ENCODE assay signal across 10 cellular contexts in genomic region chr13:111203742-111204386, GRCh38.
DNase-seq lines count a peak whose midpoint lies in the region; ATAC-seq and TF ChIP-seq lines count a peak whose summit lies in the region.
"Had no signal": no experiment of that assay in that cellular context is flagged by ENCODE, and none has a peak within 500 bp of the region (broad histone marks: within the 10 kb centered on the region; RNA-seq: fewer than 3 reads in every experiment).

No MANE protein-coding gene starts in this region.

- H2BK5ac ChIP-seq in mesenchymal stem cell (ENCODE audit: low read depth, low read length, poor library complexity, severe bottlenecking) = no peak overlapping the region

- H3K27me3 ChIP-seq in heart left ventricle = no peaks in the 10 kb centered on the region
- H3K27me3 ChIP-seq in mesenchymal stem cell (ENCODE audit: control insufficient read depth in 1 of 2, insufficient read depth in 1 of 2, low read length in 2 of 2) = no peaks in the 10 kb centered on the region
- no peaks in the 10 kb centered on the region for H3K27me3 ChIP-seq in aorta (ENCODE audit: control insufficient read depth in 1 of 2, insufficient read depth in 2 of 2, low read length in 1 of 2)
- no peaks in the 10 kb centered on the region for H3K27me3 ChIP-seq in PC-9 (ENCODE audit: insufficient read depth, low read depth)

- CTCF ChIA-PET in PC-9 (lab: Charles Lee) = no interaction called here

- ATAC-seq in heart left ventricle = peak in 3 of 4 donors; percentile 25 to 72 (median 31)
- ATAC-seq in Right ventricle myocardium inferior = no peak
- peak; percentile 19 for ATAC-seq in aorta (ENCODE audit: low FRiP score)

- H2AK5ac ChIP-seq in mesenchymal stem cell (ENCODE audit: low read length, severe bottlenecking) = peak overlapping the region; percentile 49

- H2BK12ac ChIP-seq in mesenchymal stem cell (ENCODE audit: low read length in 2 of 2) = peak overlapping the region; percentile 39 to 90

- H3K9ac ChIP-seq in mesenchymal stem cell (ENCODE audit: low read length) = peak overlapping the region; percentile 64

- H3K9me2 ChIP-seq in PC-9 (ENCODE audit: insufficient read depth) = no peaks in the 10 kb centered on the region

- no peak overlapping the region for H2BK120ac ChIP-seq in mesenchymal stem cell (ENCODE audit: low read depth, low read length)

- H3K79me1 ChIP-seq in mesenchymal stem cell (replicated peaks; ENCODE audit: low read length, poor library complexity, severe bottlenecking) = peaks cover 28% of the 10 kb centered on the region

- H3K4me2 ChIP-seq in mesenchymal stem cell (ENCODE audit: low read length, poor library complexity, severe bottlenecking) (peak overlapping the region; percentile 31), PC-9 (no peak overlapping the region)

- H3K4me3 ChIP-seq in heart left ventricle (peak overlapping the region in 11 of 12 donors; percentile 22 to 65 (median 51)), astrocyte of the spinal cord (ENCODE audit: low read depth, low read length) (peak overlapping the region; percentile 34), mesenchymal stem cell (ENCODE audit: insufficient read depth in 1 of 2, low read depth in 1 of 2, low read length in 2 of 2) (peak overlapping the region in 1 of 2 experiments; percentile 68), aorta (ENCODE audit: low read length in 2 of 2) (no peak overlapping the region), PC-9 (no peak overlapping the region)

- peak overlapping the region in 1 of 2 experiments; percentile 80 for H3K4ac ChIP-seq in mesenchymal stem cell (ENCODE audit: low read depth in 1 of 2, low read length in 2 of 2)

- peak overlapping the region; percentile 30 for H2BK15ac ChIP-seq in mesenchymal stem cell (ENCODE audit: low read depth, poor library complexity, severe bottlenecking)

- H4K91ac ChIP-seq in mesenchymal stem cell (ENCODE audit: low read length) = peak overlapping the region; percentile 85

- peak overlapping the region in 1 of 2 experiments; percentile 55 for H3K14ac ChIP-seq in mesenchymal stem cell (ENCODE audit: low read length in 2 of 2)

- peaks cover 29% of the 10 kb centered on the region for H3K79me2 ChIP-seq in PC-9 (ENCODE audit: low read depth)

- in situ Hi-C loops in astrocyte of the spinal cord (cut with HindIII; ENCODE audit: low sequenced_read_pairs) = no loop called here

- peak overlapping the region; percentile 55 to 88 for H3K18ac ChIP-seq in mesenchymal stem cell (ENCODE audit: low read depth in 1 of 2, low read length in 2 of 2)

- peaks cover 33% of the 10 kb centered on the region for H4K20me1 ChIP-seq in PC-9 (ENCODE audit: insufficient read depth)

- BruUV-seq in PC-9 (replicated peaks; lab: Mats Ljungman, UMichigan) = no TSS peak

- H3K4me1 ChIP-seq in heart left ventricle (peaks cover 13 to 87% (median 63%) of the 10 kb centered on the region in 12 donors), mesenchymal stem cell (ENCODE audit: control insufficient read depth, insufficient read depth, low read depth, low read length) (peaks cover 31% of the 10 kb centered on the region), aorta (ENCODE audit: control insufficient read depth in 1 of 2, insufficient read depth in 2 of 2, low read length in 2 of 2) (peaks cover 2 to 6% of the 10 kb centered on the region in 2 donors), PC-9 (replicated peaks; ENCODE audit: insufficient read depth) (no peaks in the 10 kb centered on the region)

- peak overlapping the region in 1 of 2 experiments; percentile 26 for H3K23ac ChIP-seq in mesenchymal stem cell (ENCODE audit: low read length in 2 of 2)

- H3K27ac ChIP-seq in heart left ventricle (peak overlapping the region; percentile 7 to 89 (median 79)), mesenchymal stem cell (ENCODE audit: low read length, poor library complexity, severe bottlenecking) (peak overlapping the region; percentile 13), aorta (ENCODE audit: low read depth in 1 of 2, low read length in 2 of 2) (peak overlapping the region in 1 of 2 donors; percentile 42), PC-9 (no peak overlapping the region)
- H3K27ac ChIP-seq: epithelial cell of prostate had no signal

- DNase-seq in heart left ventricle (peak in 1 of 5 donors; percentile 31), Right ventricle myocardium inferior (ENCODE audit: missing footprints) (no peak), astrocyte of the spinal cord (ENCODE audit: low read depth, low spot score) (no peak), mesenchymal stem cell (no peak), aorta (no peak), GM03348 (ENCODE audit: low spot score) (no peak), PC-9 (no peak), NCI-H446 (lab: John Stamatoyannopoulos, UW) (no peak)
- DNase-seq: Calu3 had no signal

- H4K8ac ChIP-seq in mesenchymal stem cell (ENCODE audit: low read length) = peak overlapping the region; percentile 69

- no peaks in the 10 kb centered on the region for H3F3A ChIP-seq in PC-9 (ENCODE audit: insufficient read depth, low read depth)

- intact Hi-C loops in heart left ventricle (cut with DNase I) (loop anchor here in 2 of 10 donors (2.0 to 10.0 kb wide), 3 partner anchors 17 to 259 kb away; no protein-coding TSS in a partner anchor), Right ventricle myocardium inferior (cut with DNase I) (no loop called here), aorta (cut with DNase I) (no loop called here), PC-9 (cut with micrococcal nuclease; ENCODE audit: unreplicated experiment) (no loop called here)

- H3K36me3 ChIP-seq in heart left ventricle (peaks cover 0 to 10% (median 0%) of the 10 kb centered on the region in 9 donors), mesenchymal stem cell (ENCODE audit: control insufficient read depth in 1 of 2, insufficient read depth in 2 of 2, low read depth in 1 of 2, low read length in 2 of 2) (peaks cover 10 to 13% of the 10 kb centered on the region in 2 experiments), aorta (ENCODE audit: control insufficient read depth in 1 of 2, insufficient read depth in 2 of 2, low read length in 1 of 2) (no peaks in the 10 kb centered on the region), PC-9 (ENCODE audit: low read depth) (no peaks in the 10 kb centered on the region)

- POLR2A ChIA-PET in PC-9 (lab: Charles Lee; ENCODE audit: unreplicated experiment) = interaction anchor here (0.5 kb wide), 1 partner anchor 805 kb away, joined by 4 read pairs; no protein-coding TSS in a partner anchor

- no peak overlapping the region for H2AFZ ChIP-seq in mesenchymal stem cell (ENCODE audit: low read depth, low read length)
- no peak overlapping the region for H2AFZ ChIP-seq in PC-9

- WGBS in heart left ventricle, 4 donors = 40 to 46% (median 42%) methylated on average over 11 of the region's 11 CpGs
- WGBS in mesenchymal stem cell = 75% methylated on average over 11 of the region's 11 CpGs
- 9 to 11% methylated on average over 11 of the region's 11 CpGs for WGBS in aorta, 2 donors

- TF ChIP-seq POLR2A in heart left ventricle (IDR thresholded peaks at IDR 0.05) = no peak

- H3K9me3 ChIP-seq in heart left ventricle (no peaks in the 10 kb centered on the region), mesenchymal stem cell (ENCODE audit: control insufficient read depth, low read length) (no peaks in the 10 kb centered on the region), aorta (ENCODE audit: control insufficient read depth, low read length) (no peaks in the 10 kb centered on the region), PC-9 (ENCODE audit: insufficient read depth, low read depth) (no peaks in the 10 kb centered on the region)

- no peak for TF ChIP-seq CTCF in heart left ventricle (IDR thresholded peaks at IDR 0.05)
- no peak for TF ChIP-seq CTCF in astrocyte of the spinal cord (IDR thresholded peaks at IDR 0.05; ENCODE audit: low read depth, low read length)
- no peak for TF ChIP-seq CTCF in PC-9 (conservative IDR thresholded peaks at IDR 0.05)

Comparison
In these comparisons a context has a peak if more than half of its experiments do, and no peak if none do; other contexts are left out.
1. H3K4me3 ChIP-seq: peak in heart left ventricle (11 of 12) and astrocyte of the spinal cord (single experiment); none in aorta (0 of 2) and PC-9 (single experiment).